Comparison of ENCODE assay signal across 33 cellular contexts in genomic region chr19:38500450-38500849, GRCh38.
"Had no signal": no experiment of that assay in that cellular context is flagged by ENCODE, and none has a peak within 500 bp of the region (broad histone marks: within the 10 kb centered on the region; RNA-seq: fewer than 3 reads in every experiment).

No MANE protein-coding gene starts in this region.

- H3K4me3 Mint-ChIP-seq: activated CD4-positive, alpha-beta memory T cell treated with anti-CD3 and anti-CD28 coated beads for 36 hours; activated CD4-positive, alpha-beta T cell treated with anti-CD3 and anti-CD28 coated beads for 36 hours; activated CD4-positive, alpha-beta T cell treated with anti-CD3 and anti-CD28 coated beads, Interleukin-2, amount 10 ng/mL, durations not matched to agents 24 days and 14 days; activated CD8-positive, alpha-beta memory T cell treated with anti-CD3 and anti-CD28 coated beads, Interleukin-2, amount 10 ng/mL, durations not matched to agents 7 days and 5 days; activated CD8-positive, alpha-beta T cell treated with anti-CD3 and anti-CD28 coated beads, Interleukin-2, amount 10 ng/mL, durations not matched to agents 7 days and 5 days; activated naive CD4-positive, alpha-beta T cell treated with anti-CD3 and anti-CD28 coated beads, Interleukin-2, amount 10 ng/mL, durations not matched to agents 7 days and 5 days; activated T-helper 1 cell treated with anti-CD3 and anti-CD28 coated beads, Interleukin-12 subunit alpha, Interleukin-12 subunit beta, Interleukin-2, Interleukin-4 antibody, amounts not matched to agents 30 ng/mL and 10 ng/mL and 1 ng/mL, durations not matched to agents 14 hours and 24 hours and 36 hours; effector memory CD8-positive, alpha-beta T cell; T-helper 17 cell; T-helper 2 cell treated with Interferon-gamma antibody and Interleukin-4, amounts not matched to agents 5 μg/mL and 100 μg/mL, for 36 hours had no signal

- H3K4me2 ChIP-seq: hepatocyte had no signal

- H3K36me3 ChIP-seq: adrenal gland, esophagus muscularis mucosa, gastroesophageal sphincter, heart right ventricle had no signal

- H3K4me1 ChIP-seq: adrenal gland, body of pancreas, esophagus muscularis mucosa, foreskin keratinocyte, gastroesophageal sphincter, heart right ventricle had no signal

- H3K27me3 ChIP-seq: adrenal gland, body of pancreas, foreskin keratinocyte, hepatocyte had no signal

- DNase-seq: activated CD4-positive, alpha-beta memory T cell treated with anti-CD3 and anti-CD28 coated beads for 36 hours; activated CD4-positive, alpha-beta T cell treated with anti-CD3 and anti-CD28 coated beads for 36 hours; activated CD4-positive, alpha-beta T cell treated with anti-CD3 and anti-CD28 coated beads, Interleukin-2, amount 10 ng/mL, durations not matched to agents 24 days and 14 days; activated CD4-positive, CD25-positive, alpha-beta regulatory T cell; activated CD4-positive, CD25-positive, alpha-beta regulatory T cell treated with anti-CD3 and anti-CD28 coated beads, Interleukin-2, amount 50 U/mL, for 72 hours; activated CD8-positive, alpha-beta memory T cell treated with anti-CD3 and anti-CD28 coated beads, Interleukin-2, amount 10 ng/mL, durations not matched to agents 7 days and 5 days; activated CD8-positive, alpha-beta memory T cell treated with anti-CD3 and anti-CD28 coated beads, Interleukin-2, amount 50 U/mL, for 4 hours; activated CD8-positive, alpha-beta T cell treated with anti-CD3 and anti-CD28 coated beads, Interleukin-2, amount 10 ng/mL, durations not matched to agents 7 days and 5 days; activated effector memory CD4-positive, alpha-beta T cell treated with anti-CD3 and anti-CD28 coated beads, Interleukin-2, amount 50 U/mL, for 16 hours; activated naive CD4-positive, alpha-beta T cell treated with anti-CD3 and anti-CD28 coated beads, Interleukin-2, amount 10 ng/mL, durations not matched to agents 7 days and 5 days; activated T-cell treated with anti-CD3 and anti-CD28 coated beads, Interleukin-2, amount 50 U/mL, for 1 hour; activated T-cell treated with anti-CD3 and anti-CD28 coated beads, Interleukin-2, amount 50 U/mL, for 48 hours; adrenal gland; amygdala; aorta; body of pancreas; caudate nucleus; cortex of kidney; dermis blood vessel endothelial cell; effector CD4-positive, alpha-beta T cell; effector memory CD8-positive, alpha-beta T cell; erythroblast; foreskin keratinocyte; heart right ventricle; T-helper 17 cell; T1000 had no signal

- H3K27ac ChIP-seq: adrenal gland, body of pancreas, esophagus muscularis mucosa, foreskin keratinocyte, gastroesophageal sphincter, heart right ventricle, hepatocyte had no signal

- H3K4me3 ChIP-seq: adrenal gland, body of pancreas, esophagus muscularis mucosa, gastroesophageal sphincter, heart right ventricle, hepatocyte had no signal

- H2AFZ ChIP-seq: hepatocyte had no signal

- H3K4me1 Mint-ChIP-seq: activated CD4-positive, alpha-beta T cell treated with anti-CD3 and anti-CD28 coated beads for 36 hours; activated CD4-positive, alpha-beta T cell treated with anti-CD3 and anti-CD28 coated beads, Interleukin-2, amount 10 ng/mL, durations not matched to agents 24 days and 14 days; activated CD8-positive, alpha-beta memory T cell treated with anti-CD3 and anti-CD28 coated beads, Interleukin-2, amount 10 ng/mL, durations not matched to agents 7 days and 5 days; activated naive CD4-positive, alpha-beta T cell treated with anti-CD3 and anti-CD28 coated beads, Interleukin-2, amount 10 ng/mL, durations not matched to agents 7 days and 5 days had no signal

- H3K27ac Mint-ChIP-seq: activated CD4-positive, alpha-beta memory T cell treated with anti-CD3 and anti-CD28 coated beads for 36 hours; activated CD4-positive, alpha-beta T cell treated with anti-CD3 and anti-CD28 coated beads for 36 hours; activated CD4-positive, alpha-beta T cell treated with anti-CD3 and anti-CD28 coated beads, Interleukin-2, amount 10 ng/mL, durations not matched to agents 24 days and 14 days; activated CD8-positive, alpha-beta memory T cell treated with anti-CD3 and anti-CD28 coated beads, Interleukin-2, amount 10 ng/mL, durations not matched to agents 7 days and 5 days; activated CD8-positive, alpha-beta T cell treated with anti-CD3 and anti-CD28 coated beads, Interleukin-2, amount 10 ng/mL, durations not matched to agents 7 days and 5 days; activated naive CD4-positive, alpha-beta T cell treated with anti-CD3 and anti-CD28 coated beads, Interleukin-2, amount 10 ng/mL, durations not matched to agents 7 days and 5 days; activated naive CD4-positive, alpha-beta T cell treated with anti-CD3 and anti-CD28 coated beads, Interleukin-2, amount 50 U/mL, for 72 hours; activated T-helper 1 cell treated with anti-CD3 and anti-CD28 coated beads, Interleukin-12 subunit alpha, Interleukin-12 subunit beta, Interleukin-2, Interleukin-4 antibody, amounts not matched to agents 30 ng/mL and 10 ng/mL and 1 ng/mL, durations not matched to agents 14 hours and 24 hours and 36 hours; activated T-helper 2 cell treated with anti-CD3 and anti-CD28 coated beads, Interferon-gamma antibody, Interleukin-2, Interleukin-4, amounts not matched to agents 10 μg/mL and 5 μg/mL and 100 μg/mL, durations not matched to agents 14 hours and 24 hours and 36 hours; effector memory CD8-positive, alpha-beta T cell; T-helper 17 cell; T-helper 2 cell treated with Interferon-gamma antibody and Interleukin-4, amounts not matched to agents 5 μg/mL and 100 μg/mL, for 36 hours had no signal

- H3K36me3 Mint-ChIP-seq: activated CD4-positive, alpha-beta memory T cell treated with anti-CD3 and anti-CD28 coated beads for 36 hours; activated CD8-positive, alpha-beta memory T cell treated with anti-CD3 and anti-CD28 coated beads, Interleukin-2, amount 10 ng/mL, durations not matched to agents 7 days and 5 days; activated naive CD4-positive, alpha-beta T cell treated with anti-CD3 and anti-CD28 coated beads, Interleukin-2, amount 10 ng/mL, durations not matched to agents 7 days and 5 days; activated naive CD4-positive, alpha-beta T cell treated with anti-CD3 and anti-CD28 coated beads, Interleukin-2, amount 50 U/mL, for 72 hours had no signal

- ATAC-seq: activated CD4-positive, alpha-beta T cell treated with anti-CD3 and anti-CD28 coated beads for 36 hours; activated CD8-positive, alpha-beta memory T cell treated with anti-CD3 and anti-CD28 coated beads, Interleukin-2, amount 10 ng/mL, durations not matched to agents 7 days and 5 days; activated CD8-positive, alpha-beta T cell treated with anti-CD3 and anti-CD28 coated beads, Interleukin-2, amount 10 ng/mL, durations not matched to agents 7 days and 5 days; activated naive CD4-positive, alpha-beta T cell treated with anti-CD3 and anti-CD28 coated beads, Interleukin-2, amount 50 U/mL, for 72 hours; body of pancreas; effector memory CD8-positive, alpha-beta T cell; foreskin keratinocyte; gastroesophageal sphincter; T-helper 17 cell had no signal

- H3K9me3 Mint-ChIP-seq: activated CD4-positive, alpha-beta memory T cell treated with anti-CD3 and anti-CD28 coated beads for 36 hours; activated CD4-positive, alpha-beta T cell treated with anti-CD3 and anti-CD28 coated beads, Interleukin-2, amount 10 ng/mL, durations not matched to agents 24 days and 14 days; activated naive CD4-positive, alpha-beta T cell treated with anti-CD3 and anti-CD28 coated beads, Interleukin-2, amount 10 ng/mL, durations not matched to agents 7 days and 5 days; activated naive CD4-positive, alpha-beta T cell treated with anti-CD3 and anti-CD28 coated beads, Interleukin-2, amount 50 U/mL, for 72 hours; activated T-helper 1 cell treated with anti-CD3 and anti-CD28 coated beads, Interleukin-12 subunit alpha, Interleukin-12 subunit beta, Interleukin-2, Interleukin-4 antibody, amounts not matched to agents 30 ng/mL and 10 ng/mL and 1 ng/mL, durations not matched to agents 14 hours and 24 hours and 36 hours; activated T-helper 2 cell treated with anti-CD3 and anti-CD28 coated beads, Interferon-gamma antibody, Interleukin-2, Interleukin-4, amounts not matched to agents 10 μg/mL and 5 μg/mL and 100 μg/mL, durations not matched to agents 14 hours and 24 hours and 36 hours; effector memory CD8-positive, alpha-beta T cell; T-helper 2 cell treated with Interferon-gamma antibody and Interleukin-4, amounts not matched to agents 5 μg/mL and 100 μg/mL, for 36 hours had no signal

- H3K27me3 Mint-ChIP-seq: activated CD4-positive, alpha-beta memory T cell treated with anti-CD3 and anti-CD28 coated beads for 36 hours; activated CD4-positive, alpha-beta T cell treated with anti-CD3 and anti-CD28 coated beads for 36 hours; activated CD4-positive, alpha-beta T cell treated with anti-CD3 and anti-CD28 coated beads, Interleukin-2, amount 10 ng/mL, durations not matched to agents 24 days and 14 days; activated CD8-positive, alpha-beta memory T cell treated with anti-CD3 and anti-CD28 coated beads, Interleukin-2, amount 10 ng/mL, durations not matched to agents 7 days and 5 days; T-helper 17 cell had no signal

- H3K9me3 ChIP-seq: adrenal gland, body of pancreas, esophagus muscularis mucosa, gastroesophageal sphincter, heart right ventricle had no signal
